Comparison of ENCODE assay signal across 8 cellular contexts in genomic region chr2:191247381-191248057, GRCh38. TPM values are rescaled to one million over a fixed set of nuclear protein-coding genes. Genes with fewer than 3 reads are reported as not detected.
DNase-seq lines count a peak whose midpoint lies in the region; ATAC-seq, FAIRE-seq and TF ChIP-seq lines count a peak whose summit lies in the region.

No MANE protein-coding gene starts in this region.

- TF ChIP-seq POLR2A in GM12891 (IDR thresholded peaks at IDR 0.05; ENCODE audit: low read depth, low read length), result no peak

- FAIRE-seq in GM19239 (lab: Jason Lieb, UNC) (peak; percentile 80), GM12891 (lab: Jason Lieb, UNC) (no peak)

- DNase-seq in GM19239 (ENCODE audit: insufficient read length, low spot score) (no peak), HuH-7 (ENCODE audit: low spot score) (peak; percentile 75), dermis microvascular lymphatic vessel endothelial cell (ENCODE audit: low read depth in 2 of 2) (peak; percentile 53 to 93), mucosa of gallbladder (ENCODE audit: low spot score) (peak; percentile 65), KG1 (lab: John Stamatoyannopoulos, UW) (no peak), GM12891 (ENCODE audit: insufficient read length, low spot score) (no peak)
- no peak for DNase-seq in activated CD8-positive, alpha-beta memory T cell treated with anti-CD3 and anti-CD28 coated beads, Interleukin-2, amount 50 U/mL, for 4 hours

- ATAC-seq in GM19351 (IDR thresholded peaks at IDR 0.05; ENCODE audit: unreplicated experiment), result no peak

TF ChIP-seq in GM12891, 5 proteins besides CTCF, POLR2A, EP300 and RAD21:
- no peak for TF ChIP-seq POU2F2 (IDR thresholded peaks at IDR 0.05; ENCODE audit: low read depth, low read length)
- TF ChIP-seq TAF1 (IDR thresholded peaks at IDR 0.05; ENCODE audit: low read depth, low read length), result no peak
- TF ChIP-seq SPI1 (IDR thresholded peaks at IDR 0.05; ENCODE audit: low read depth, low read length), result no peak
- TF ChIP-seq POLR2AphosphoS5 (IDR thresholded peaks at IDR 0.05; ENCODE audit: low read depth, low read length), result no peak
- TF ChIP-seq PAX5 (IDR thresholded peaks at IDR 0.05; ENCODE audit: insufficient read depth, low read length, severe bottlenecking), result no peak

RNA-seq across cellular contexts. Expression of gene MYO1B, which starts 2.3 kb away (rescaled TPM):
- total RNA-seq in dermis microvascular lymphatic vessel endothelial cell, result 70.4 and 96.8 TPM in 2 replicates
- total RNA-seq in mucosa of gallbladder, result 38.2 TPM
- 1.0 TPM for polyA plus RNA-seq in GM12891 (2012; ENCODE audit: low read depth, missing spikeins)

Comparison
In these comparisons a context has a peak if more than half of its experiments do, and no peak if none do; other contexts are left out.
1. DNase-seq: peak in HuH-7 (single experiment), dermis microvascular lymphatic vessel endothelial cell (2 of 2) and mucosa of gallbladder (single experiment); none in GM19239 (single experiment), KG1 (single experiment), GM12891 (single experiment) and activated CD8-positive, alpha-beta memory T cell treated with anti-CD3 and anti-CD28 coated beads, Interleukin-2, amount 50 U/mL, for 4 hours (single experiment).